In genomic region chr1:31732751-31733289, GRCh38 we compare ENCODE assay signal across 24 cellular contexts. TPM values are rescaled to one million over a fixed set of nuclear protein-coding genes. Genes with fewer than 3 reads are reported as not detected.
"Had no signal": no experiment of that assay in that cellular context is flagged by ENCODE, and none has a peak within 500 bp of the region (broad histone marks: within the 10 kb centered on the region; RNA-seq: fewer than 3 reads in every experiment).

No MANE protein-coding gene starts in this region.

- H3K36me3 ChIP-seq: colonic mucosa, sigmoid colon, uterus had no signal

- H3K27me3 Mint-ChIP-seq: natural killer cell treated with Interleukin-12 subunit alpha and Interleukin-12 subunit beta and Interleukin-15 and Interleukin-18, amount 100 ng/mL, for 72 hours; T-helper 17 cell had no signal

- H3K4me1 Mint-ChIP-seq: activated CD4-positive, alpha-beta memory T cell treated with anti-CD3 and anti-CD28 coated beads, Interleukin-2, amount 10 ng/mL, durations not matched to agents 7 days and 5 days; activated CD4-positive, alpha-beta T cell treated with anti-CD3 and anti-CD28 coated beads, Interleukin-2, amount 10 ng/mL, durations not matched to agents 24 days and 14 days; activated naive CD4-positive, alpha-beta T cell treated with anti-CD3 and anti-CD28 coated beads, Interleukin-2, amount 10 ng/mL, durations not matched to agents 7 days and 5 days; stimulated activated naive B cell treated with anti-CD40 and anti-IgM and Interleukin-4, amounts not matched to agents 10 μg/mL and 1 μg/mL and 100 μg/mL, for 72 hours had no signal

- H3K4me3 ChIP-seq: body of pancreas, colonic mucosa, gastroesophageal sphincter, sigmoid colon, smooth muscle cell, testis, uterus had no signal

- H3K27me3 ChIP-seq: body of pancreas, colonic mucosa, gastroesophageal sphincter, sigmoid colon, testis, uterus had no signal

- ATAC-seq: activated CD4-positive, CD25-positive, alpha-beta regulatory T cell treated with anti-CD3 and anti-CD28 coated beads, Interleukin-2, amount 50 U/mL, for 24 hours; activated T-cell treated with anti-CD3 and anti-CD28 coated beads, Interleukin-2, amount 50 U/mL, for 72 hours; body of pancreas; gastroesophageal sphincter; left colon; natural killer cell treated with Interleukin-12 subunit alpha and Interleukin-12 subunit beta and Interleukin-15 and Interleukin-18, amount 100 ng/mL, for 72 hours; stimulated activated naive B cell treated with anti-CD40 and anti-IgM and Interleukin-4, amounts not matched to agents 10 μg/mL and 1 μg/mL and 100 μg/mL, for 72 hours; T-helper 17 cell had no signal

- H3K27ac ChIP-seq: body of pancreas, colonic mucosa, gastroesophageal sphincter, sigmoid colon, testis, uterus had no signal

- H3K9me3 Mint-ChIP-seq: activated CD4-positive, alpha-beta memory T cell treated with anti-CD3 and anti-CD28 coated beads, Interleukin-2, amount 10 ng/mL, durations not matched to agents 7 days and 5 days; activated CD4-positive, alpha-beta T cell treated with anti-CD3 and anti-CD28 coated beads, Interleukin-2, amount 10 ng/mL, durations not matched to agents 24 days and 14 days; activated naive CD4-positive, alpha-beta T cell treated with anti-CD3 and anti-CD28 coated beads, Interleukin-2, amount 10 ng/mL, durations not matched to agents 7 days and 5 days; activated T-cell treated with anti-CD3 and anti-CD28 coated beads, Interleukin-2, amount 50 U/mL, for 72 hours; memory B cell; natural killer cell treated with Interleukin-12 subunit alpha and Interleukin-12 subunit beta and Interleukin-15 and Interleukin-18, amount 100 ng/mL, for 72 hours; stimulated activated naive B cell treated with anti-CD40 and anti-IgM and Interleukin-4, amounts not matched to agents 10 μg/mL and 1 μg/mL and 100 μg/mL, for 72 hours had no signal

- H3K9me3 ChIP-seq: body of pancreas, colonic mucosa, gastroesophageal sphincter, sigmoid colon, testis, uterus had no signal

- H3K4me3 Mint-ChIP-seq: activated CD4-positive, alpha-beta memory T cell treated with anti-CD3 and anti-CD28 coated beads, Interleukin-2, amount 10 ng/mL, durations not matched to agents 7 days and 5 days; activated CD4-positive, alpha-beta T cell treated with anti-CD3 and anti-CD28 coated beads, Interleukin-2, amount 10 ng/mL, durations not matched to agents 24 days and 14 days; activated naive CD4-positive, alpha-beta T cell treated with anti-CD3 and anti-CD28 coated beads, Interleukin-2, amount 10 ng/mL, durations not matched to agents 7 days and 5 days; activated T-cell treated with anti-CD3 and anti-CD28 coated beads, Interleukin-2, amount 50 U/mL, for 72 hours; memory B cell; natural killer cell treated with Interleukin-12 subunit alpha and Interleukin-12 subunit beta and Interleukin-15 and Interleukin-18, amount 100 ng/mL, for 72 hours; stimulated activated naive B cell treated with anti-CD40 and anti-IgM and Interleukin-4, amounts not matched to agents 10 μg/mL and 1 μg/mL and 100 μg/mL, for 72 hours; T-helper 17 cell had no signal

- DNase-seq: activated CD4-positive, alpha-beta memory T cell treated with anti-CD3 and anti-CD28 coated beads, Interleukin-2, amount 10 ng/mL, durations not matched to agents 7 days and 5 days; activated CD4-positive, alpha-beta T cell treated with anti-CD3 and anti-CD28 coated beads, Interleukin-2, amount 10 ng/mL, durations not matched to agents 24 days and 14 days; activated effector memory CD4-positive, alpha-beta T cell treated with anti-CD3 and anti-CD28 coated beads, Interleukin-2, amount 50 U/mL, for 16 hours; activated naive CD4-positive, alpha-beta T cell treated with anti-CD3 and anti-CD28 coated beads, Interleukin-2, amount 10 ng/mL, durations not matched to agents 7 days and 5 days; activated T-cell treated with anti-CD3 and anti-CD28 coated beads, Interleukin-2, amount 50 U/mL, for 72 hours; amygdala; body of pancreas; central memory CD4-positive, alpha-beta T cell; colonic mucosa; head of caudate nucleus; left colon; sigmoid colon; stimulated activated CD4-positive, alpha-beta T cell treated with anti-CD3 and anti-CD28 coated beads, Interleukin-15, amount 100 ng/mL, for 24 hours; stimulated activated CD8-positive, alpha-beta memory T cell treated with anti-CD3 and anti-CD28 coated beads, Interleukin-4, amount 100 ng/mL, for 48 hours; stimulated activated naive B cell treated with anti-CD40 and anti-IgM and Interleukin-4, amounts not matched to agents 10 μg/mL and 1 μg/mL and 100 μg/mL, for 72 hours; T-helper 17 cell; testis; trophoblast cell; uterus had no signal

- H3K4me2 ChIP-seq: smooth muscle cell had no signal

- H3K27ac Mint-ChIP-seq: activated CD4-positive, alpha-beta memory T cell treated with anti-CD3 and anti-CD28 coated beads, Interleukin-2, amount 10 ng/mL, durations not matched to agents 7 days and 5 days; activated CD4-positive, alpha-beta T cell treated with anti-CD3 and anti-CD28 coated beads, Interleukin-2, amount 10 ng/mL, durations not matched to agents 24 days and 14 days; activated naive CD4-positive, alpha-beta T cell treated with anti-CD3 and anti-CD28 coated beads, Interleukin-2, amount 10 ng/mL, durations not matched to agents 7 days and 5 days; activated T-cell treated with anti-CD3 and anti-CD28 coated beads, Interleukin-2, amount 50 U/mL, for 72 hours; memory B cell; natural killer cell treated with Interleukin-12 subunit alpha and Interleukin-12 subunit beta and Interleukin-15 and Interleukin-18, amount 100 ng/mL, for 72 hours; stimulated activated naive B cell treated with anti-CD40 and anti-IgM and Interleukin-4, amounts not matched to agents 10 μg/mL and 1 μg/mL and 100 μg/mL, for 72 hours; T-helper 17 cell had no signal

- H3K36me3 Mint-ChIP-seq: activated naive CD4-positive, alpha-beta T cell treated with anti-CD3 and anti-CD28 coated beads, Interleukin-2, amount 10 ng/mL, durations not matched to agents 7 days and 5 days; memory B cell; natural killer cell treated with Interleukin-12 subunit alpha and Interleukin-12 subunit beta and Interleukin-15 and Interleukin-18, amount 100 ng/mL, for 72 hours; stimulated activated naive B cell treated with anti-CD40 and anti-IgM and Interleukin-4, amounts not matched to agents 10 μg/mL and 1 μg/mL and 100 μg/mL, for 72 hours had no signal

- H3K4me1 ChIP-seq: body of pancreas, colonic mucosa, gastroesophageal sphincter, testis, uterus had no signal

RNA-seq across cellular contexts. Expression of gene COL16A1, which starts 29.0 kb away (rescaled TPM):
- total RNA-seq: activated CD4-positive, alpha-beta memory T cell treated with anti-CD3 and anti-CD28 coated beads, Interleukin-2, amount 10 ng/mL, durations not matched to agents 7 days and 5 days; activated CD4-positive, alpha-beta T cell treated with anti-CD3 and anti-CD28 coated beads, Interleukin-2, amount 10 ng/mL, durations not matched to agents 24 days and 14 days; T-helper 17 cell had no signal
